8 cellular contexts compared by ENCODE assay signal in genomic region chr4:128220286-128221235, GRCh38.
DNase-seq lines count a peak whose midpoint lies in the region; ATAC-seq, FAIRE-seq and TF ChIP-seq lines count a peak whose summit lies in the region.

No MANE protein-coding gene starts in this region.

- peak; percentile 64 for DNase-seq in HCEC 1CT
- peak; percentile 24 for DNase-seq in NCI-H69 (lab: John Stamatoyannopoulos, UW)
- DNase-seq in endothelial cell of umbilical vein (ENCODE audit: low read depth, low spot score): peak; percentile 70
- no peak for DNase-seq in COLO668 (lab: John Stamatoyannopoulos, UW; ENCODE audit: unreplicated experiment)
- DNase-seq in stomach: no peak
- DNase-seq in activated CD8-positive, alpha-beta memory T cell treated with anti-CD3 and anti-CD28 coated beads, Interleukin-2, amount 10 ng/mL, durations not matched to agents 7 days and 5 days: no peak

- BruUV-seq in endothelial cell of umbilical vein (replicated peaks; lab: Mats Ljungman, UMichigan): no TSS peak

- no peaks in the 10 kb centered on the region for H3K9me3 Mint-ChIP-seq in activated CD8-positive, alpha-beta memory T cell treated with anti-CD3 and anti-CD28 coated beads, Interleukin-2, amount 10 ng/mL, durations not matched to agents 7 days and 5 days (ENCODE audit: low read depth)

- peak overlapping the region; percentile 28 for H3K27ac ChIP-seq in endothelial cell of umbilical vein (ENCODE audit: insufficient read depth, low read depth, low read length)
- H3K27ac ChIP-seq in stomach: no peak overlapping the region

- H2AFZ ChIP-seq in endothelial cell of umbilical vein (ENCODE audit: low read depth, low read length): no peak overlapping the region

- ATAC-seq in activated CD8-positive, alpha-beta memory T cell treated with anti-CD3 and anti-CD28 coated beads, Interleukin-2, amount 10 ng/mL, durations not matched to agents 7 days and 5 days: no peak

- no peak overlapping the region for H3K4me3 Mint-ChIP-seq in activated CD8-positive, alpha-beta memory T cell treated with anti-CD3 and anti-CD28 coated beads, Interleukin-2, amount 10 ng/mL, durations not matched to agents 7 days and 5 days

- no peaks in the 10 kb centered on the region for H3K9me1 ChIP-seq in endothelial cell of umbilical vein (replicated peaks; ENCODE audit: control insufficient read depth, extremely low read depth, insufficient read depth, low read length)

- H3K79me2 ChIP-seq in endothelial cell of umbilical vein (ENCODE audit: control insufficient read depth, insufficient read depth, low read length): no peaks in the 10 kb centered on the region

- H3K4me2 ChIP-seq in endothelial cell of umbilical vein (ENCODE audit: insufficient read depth, low read length) (no peak overlapping the region), skeletal muscle satellite cell (ENCODE audit: low read length) (peak overlapping the region; percentile 33)

- H3K4me1 ChIP-seq in endothelial cell of umbilical vein (ENCODE audit: control insufficient read depth, extremely low read depth, insufficient read depth, low read length): no peaks in the 10 kb centered on the region
- H3K4me1 ChIP-seq in skeletal muscle satellite cell (ENCODE audit: control insufficient read depth, insufficient read depth, low read length): peaks cover 19% of the 10 kb centered on the region
- H3K4me1 ChIP-seq in stomach: no peaks in the 10 kb centered on the region

- peaks cover 1% of the 10 kb centered on the region for H3K4me1 Mint-ChIP-seq in activated CD8-positive, alpha-beta memory T cell treated with anti-CD3 and anti-CD28 coated beads, Interleukin-2, amount 10 ng/mL, durations not matched to agents 7 days and 5 days

- WGBS in stomach, 5 donors: 39 to 56% (median 44%) methylated on average over 8 of the region's 8 CpGs

- TF ChIP-seq POLR2A in endothelial cell of umbilical vein (IDR thresholded peaks at IDR 0.05; ENCODE audit: low read depth, low read length) (no peak), stomach (IDR thresholded peaks at IDR 0.05) (no peak)

- no peak for TF ChIP-seq EP300 in stomach (IDR thresholded peaks at IDR 0.05)

- dilution Hi-C loops in endothelial cell of umbilical vein (cut with MboI; ENCODE audit: extremely low pct_ligation_motif_present, low sequenced_read_pairs): no loop called here

- H3K36me3 ChIP-seq in endothelial cell of umbilical vein (ENCODE audit: control insufficient read depth in 2 of 2, extremely low read depth in 1 of 2, insufficient read depth in 2 of 2, low read length in 2 of 2) (no peaks in the 10 kb centered on the region), skeletal muscle satellite cell (ENCODE audit: insufficient read depth, low read length) (no peaks in the 10 kb centered on the region), stomach (no peaks in the 10 kb centered on the region)

- H3K4me3 ChIP-seq in endothelial cell of umbilical vein (replicated peaks in 1 of 3; ENCODE audit: insufficient read depth in 1 of 3, low read depth in 1 of 3, low read length in 3 of 3): no peak overlapping the region
- no peak overlapping the region for H3K4me3 ChIP-seq in skeletal muscle satellite cell (ENCODE audit: low read length)
- no peak overlapping the region for H3K4me3 ChIP-seq in stomach

- POLR2A ChIA-PET in endothelial cell of umbilical vein (lab: Charles Lee): no interaction called here

- H3K27ac Mint-ChIP-seq in activated CD8-positive, alpha-beta memory T cell treated with anti-CD3 and anti-CD28 coated beads, Interleukin-2, amount 10 ng/mL, durations not matched to agents 7 days and 5 days: no peak overlapping the region

- H3K36me3 Mint-ChIP-seq in activated CD8-positive, alpha-beta memory T cell treated with anti-CD3 and anti-CD28 coated beads, Interleukin-2, amount 10 ng/mL, durations not matched to agents 7 days and 5 days: no peaks in the 10 kb centered on the region

- TF ChIP-seq CTCF in GM12873 (IDR thresholded peaks at IDR 0.05; ENCODE audit: insufficient read depth, low read depth, low read length, missing control alignments) (peak; percentile 39), endothelial cell of umbilical vein (IDR thresholded peaks at IDR 0.05; ENCODE audit: extremely low read depth in 1 of 2, insufficient read depth in 1 of 2, low read depth in 1 of 2, low read length in 2 of 2) (peak; percentile 16 to 20), stomach (IDR thresholded peaks at IDR 0.05) (no peak)

- H3K9ac ChIP-seq in endothelial cell of umbilical vein (replicated peaks; ENCODE audit: extremely low read depth, insufficient read depth, low read length) (no peak overlapping the region), skeletal muscle satellite cell (ENCODE audit: low read depth, low read length) (no peak overlapping the region)

- H4K20me1 ChIP-seq in endothelial cell of umbilical vein (replicated peaks; ENCODE audit: control insufficient read depth, extremely low read depth, insufficient read depth, low read length): no peaks in the 10 kb centered on the region

- H3K27me3 Mint-ChIP-seq in activated CD8-positive, alpha-beta memory T cell treated with anti-CD3 and anti-CD28 coated beads, Interleukin-2, amount 10 ng/mL, durations not matched to agents 7 days and 5 days: no peaks in the 10 kb centered on the region

- H3K9me3 ChIP-seq in endothelial cell of umbilical vein (replicated peaks; ENCODE audit: control insufficient read depth, insufficient read depth, low read length) (no peaks in the 10 kb centered on the region), skeletal muscle satellite cell (replicated peaks; ENCODE audit: low read length) (no peaks in the 10 kb centered on the region), stomach (no peaks in the 10 kb centered on the region)

- CTCF ChIA-PET in endothelial cell of umbilical vein (lab: Charles Lee): interaction anchor here (0.7 to 5.9 kb wide), 13 partner anchors 11 to 487 kb away, joined by 3 to 66 read pairs (median 4); partner anchors contain the start of gene LARP1B
- CTCF ChIA-PET in activated CD8-positive, alpha-beta memory T cell treated with anti-CD3 and anti-CD28 coated beads, Interleukin-2, amount 10 ng/mL, durations not matched to agents 7 days and 5 days (lab: Charles Lee): interaction anchor here (1.0 kb wide), 1 partner anchor 28 kb away, joined by 6 read pairs; no protein-coding TSS in a partner anchor

- FAIRE-seq in endothelial cell of umbilical vein (lab: Jason Lieb, UNC): peak; percentile 82

- intact Hi-C loops in endothelial cell of umbilical vein (cut with micrococcal nuclease): loop anchor here (2.0 to 10.0 kb wide), 5 partner anchors 30 to 488 kb away; partner anchors contain the start of genes ABHD18, LARP1B and MFSD8
- intact Hi-C loops in stomach (cut with DNase I; ENCODE audit: low total_unique reads): no loop called here

- H3K27me3 ChIP-seq in endothelial cell of umbilical vein (ENCODE audit: control insufficient read depth in 2 of 2, insufficient read depth in 2 of 2, low read length in 2 of 2) (no peaks in the 10 kb centered on the region), skeletal muscle satellite cell (ENCODE audit: control insufficient read depth, insufficient read depth, low read length) (no peaks in the 10 kb centered on the region), stomach (no peaks in the 10 kb centered on the region)

TF ChIP-seq in endothelial cell of umbilical vein, 7 proteins besides CTCF, POLR2A, EP300 and RAD21:
- TF ChIP-seq JUN (IDR thresholded peaks at IDR 0.05; ENCODE audit: borderline replicate concordance, insufficient read depth, insufficient read length, low read depth): peak; percentile 42
- no peak for TF ChIP-seq FOS (IDR thresholded peaks at IDR 0.05; ENCODE audit: borderline replicate concordance, insufficient read depth, low read length)

Comparison
In these comparisons a context has a peak if more than half of its experiments do, and no peak if none do; other contexts are left out.
1. CTCF ChIP-seq: peak in GM12873 (single experiment) and endothelial cell of umbilical vein (2 of 2); none in stomach (0 of 7).
2. DNase-seq: peak in HCEC 1CT (single experiment), NCI-H69 (single experiment) and endothelial cell of umbilical vein (single experiment); none in COLO668 (single experiment), stomach (single experiment) and activated CD8-positive, alpha-beta memory T cell treated with anti-CD3 and anti-CD28 coated beads, Interleukin-2, amount 10 ng/mL, durations not matched to agents 7 days and 5 days (single experiment).